15 cellular contexts compared by ENCODE assay signal in the genomic region with DNA sequence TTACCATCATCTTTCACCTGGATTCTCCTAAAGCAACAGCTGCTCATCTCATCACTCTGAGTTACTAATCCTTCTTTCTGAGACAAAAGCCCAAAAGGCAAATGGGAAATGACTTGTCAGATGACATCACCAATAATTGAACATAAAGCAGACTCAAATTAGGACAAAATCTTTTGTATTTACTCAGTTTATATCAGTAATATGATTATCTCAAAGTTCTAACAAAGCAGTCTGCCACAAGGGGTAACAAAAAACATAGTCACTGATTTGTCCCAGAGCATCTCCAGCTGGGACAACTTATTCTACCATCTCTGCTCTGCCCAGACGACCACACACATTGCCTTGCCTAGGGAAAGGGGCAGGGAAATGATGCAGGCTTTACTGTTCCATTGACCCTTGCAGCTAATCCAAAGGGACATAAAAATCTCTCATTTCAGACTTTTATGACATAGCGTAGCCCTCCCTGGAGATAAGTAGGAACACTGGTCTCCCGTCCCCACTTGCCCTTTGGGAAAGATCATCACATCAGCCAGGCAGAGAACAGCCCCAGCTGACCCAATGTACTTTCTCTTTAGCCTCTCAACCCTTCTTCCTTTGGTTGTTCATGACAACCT.
A peak's percentile ranks its signal among the peaks of the same experiment; 100 is the strongest.
DNase-seq lines count a peak whose midpoint lies in the region; ATAC-seq, FAIRE-seq and TF ChIP-seq lines count a peak whose summit lies in the region.
"Had no signal": no experiment of that assay in that cellular context is flagged by ENCODE, and none has a peak within 500 bp of the region (broad histone marks: within the 10 kb centered on the region; RNA-seq: fewer than 3 reads in every experiment).

No MANE protein-coding gene starts in this region.

- H2AFZ ChIP-seq in HepG2 (ENCODE audit: low read length), result no peak overlapping the region

- 21% methylated on average over 3 of the region's 3 CpGs for WGBS in HepG2 (ENCODE audit: low lambda C conversion rate)

- H3K9me3 ChIP-seq in BLaER1 treated with 17β-estradiol and CSF1 and Interleukin-3, amounts not matched to agents 10 nM and 100 nM (replicated peaks in 1 of 11), result peaks cover 13 to 24% (median 16%) of the 10 kb centered on the region in 11 experiments; a peak in 20 of 22 replicates
- no peaks in the 10 kb centered on the region for H3K9me3 ChIP-seq in CD4-positive, alpha-beta memory T cell (ENCODE audit: control insufficient read depth in 1 of 2, low read length in 2 of 2)
- H3K9me3 ChIP-seq in HepG2 (ENCODE audit: low read length) (no peaks in the 10 kb centered on the region; the same call in 1 of the 2 replicates), gastrocnemius medialis (no peaks in the 10 kb centered on the region)
- H3K9me3 ChIP-seq: left lung, thyroid gland had no signal

- no peaks in the 10 kb centered on the region for H3K79me2 ChIP-seq in HepG2 (ENCODE audit: insufficient read depth, low read length)

- no peaks in the 10 kb centered on the region for H3K27me3 ChIP-seq in BLaER1 treated with 17β-estradiol and CSF1 and Interleukin-3, amounts not matched to agents 10 nM and 100 nM
- no peaks in the 10 kb centered on the region for H3K27me3 ChIP-seq in CD4-positive, alpha-beta memory T cell (ENCODE audit: insufficient read depth, low read length)
- H3K27me3 ChIP-seq in HepG2 (ENCODE audit: control insufficient read depth in 1 of 2, insufficient read depth in 2 of 2, low read length in 2 of 2) (no peaks in the 10 kb centered on the region), gastrocnemius medialis (no peaks in the 10 kb centered on the region)
- H3K27me3 ChIP-seq: left lung, thyroid gland had no signal

- no peak for TF ChIP-seq EP300 in HepG2 (IDR thresholded peaks at IDR 0.05; ENCODE audit: low read depth in 2 of 2, low read length in 2 of 2)
- TF ChIP-seq EP300 in HepG2 (CRISPR knock-in tag; IDR thresholded peaks at IDR 0.05; ENCODE audit: borderline replicate concordance), result no peak

- BruUV-seq in HepG2 (replicated peaks; lab: Mats Ljungman, UMichigan), result no TSS peak

- CTCF ChIA-PET in CD4-positive, alpha-beta memory T cell (lab: Charles Lee; ENCODE audit: partially characterized antibody), result interaction anchor here (0.9 to 1.7 kb wide), 9 partner anchors 10 to 481 kb away, joined by 3 to 7 read pairs (median 3); no protein-coding TSS in a partner anchor
- CTCF ChIA-PET in activated CD8-positive, alpha-beta T cell treated with anti-CD3 and anti-CD28 coated beads for 36 hours (lab: Charles Lee), result interaction anchor here (0.7 to 1.2 kb wide), 4 partner anchors 14 to 217 kb away, joined by 3 to 4 read pairs (median 4); no protein-coding TSS in a partner anchor
- CTCF ChIA-PET in HepG2 (lab: Yijun Ruan, JAX; ENCODE audit: low intra/inter-chr PET ratio, low total read pairs), result no interaction called here

- TF ChIP-seq POLR2A in HepG2 (IDR thresholded peaks at IDR 0.05; ENCODE audit: insufficient read depth in 1 of 2, low read depth in 2 of 2, low read length in 2 of 2), result no peak
- TF ChIP-seq POLR2A in gastrocnemius medialis (IDR thresholded peaks at IDR 0.05), result no peak

- H3K4me1 Mint-ChIP-seq in CD4-positive, alpha-beta memory T cell, result peaks cover 30 to 53% (median 41%) of the 10 kb centered on the region in 4 donors
- peaks cover 58% of the 10 kb centered on the region for H3K4me1 Mint-ChIP-seq in activated CD8-positive, alpha-beta T cell treated with anti-CD3 and anti-CD28 coated beads for 36 hours (ENCODE audit: low read depth)

- in situ Hi-C loops in HepG2 (cut with HindIII; ENCODE audit: extremely low pct_ligation_motif_present, low pct_unique_long_range_greater_than_20kb), result no loop called here
- in situ Hi-C loops in gastrocnemius medialis (cut with MboI; ENCODE audit: low sequenced_read_pairs in 4 of 4), result no loop called here

- ATAC-seq in activated CD8-positive, alpha-beta T cell treated with anti-CD3 and anti-CD28 coated beads for 36 hours, result no peak
- ATAC-seq in HepG2 (no peak), gastrocnemius medialis (no peak), GM18867 (IDR thresholded peaks at IDR 0.05; ENCODE audit: unreplicated experiment) (no peak), HG02870 (IDR thresholded peaks at IDR 0.05; ENCODE audit: unreplicated experiment) (no peak)

- H3K27ac Mint-ChIP-seq in CD4-positive, alpha-beta memory T cell, result peak overlapping the region; percentile 74 to 95 (median 89)
- H3K27ac Mint-ChIP-seq in activated CD8-positive, alpha-beta T cell treated with anti-CD3 and anti-CD28 coated beads for 36 hours, result peak overlapping the region; percentile 84
- H3K27ac Mint-ChIP-seq: B cell had no signal

- no peak for TF ChIP-seq CTCF in activated CD8-positive, alpha-beta T cell treated with anti-CD3 and anti-CD28 coated beads for 36 hours (IDR thresholded peaks at IDR 0.05)
- TF ChIP-seq CTCF in HepG2 (CRISPR knock-in tag; IDR thresholded peaks at IDR 0.05) (no peak), gastrocnemius medialis (IDR thresholded peaks at IDR 0.05 in 4 of 5, conservative IDR thresholded peaks at IDR 0.05 in 1 of 5) (no peak)

- peak overlapping the region; percentile 5 to 72 (median 56); a peak in 13 of 22 replicates for H3K4me2 ChIP-seq in BLaER1 treated with 17β-estradiol and CSF1 and Interleukin-3, amounts not matched to agents 10 nM and 100 nM
- no peak overlapping the region for H3K4me2 ChIP-seq in HepG2 (ENCODE audit: low read depth, low read length)

- DNase-seq in CD4-positive, alpha-beta memory T cell, result no peak
- no peak for DNase-seq in activated CD8-positive, alpha-beta T cell treated with anti-CD3 and anti-CD28 coated beads for 36 hours
- DNase-seq in HepG2 (ENCODE audit: low spot score) (no peak), gastrocnemius medialis (no peak)
- DNase-seq: DMS53, left lung, NCI-H187 treated with DMSO at 0.1 percent for 48 hours, NCI-H446 treated with DMSO at 0.1 percent for 48 hours, small intestine, thyroid gland had no signal

- peaks cover 0 to 37% (median 30%) of the 10 kb centered on the region in 10 experiments for H3K4me1 ChIP-seq in BLaER1 treated with 17β-estradiol and CSF1 and Interleukin-3, amounts not matched to agents 10 nM and 100 nM
- H3K4me1 ChIP-seq in CD4-positive, alpha-beta memory T cell (ENCODE audit: insufficient read depth, low read length), result peaks cover 26% of the 10 kb centered on the region
- no peaks in the 10 kb centered on the region for H3K4me1 ChIP-seq in HepG2 (ENCODE audit: insufficient read depth, low read length)
- H3K4me1 ChIP-seq in gastrocnemius medialis, result no peaks in the 10 kb centered on the region
- H3K4me1 ChIP-seq: thyroid gland had no signal

- H3K36me3 Mint-ChIP-seq in CD4-positive, alpha-beta memory T cell, result peaks cover 0 to 2% of the 10 kb centered on the region in 2 donors
- H3K36me3 Mint-ChIP-seq in activated CD8-positive, alpha-beta T cell treated with anti-CD3 and anti-CD28 coated beads for 36 hours (ENCODE audit: low read depth), result no peaks in the 10 kb centered on the region

- peaks cover 0 to 2% (median 0%) of the 10 kb centered on the region in 8 donors for H3K9me3 Mint-ChIP-seq in CD4-positive, alpha-beta memory T cell
- peaks cover 7% of the 10 kb centered on the region for H3K9me3 Mint-ChIP-seq in activated CD8-positive, alpha-beta T cell treated with anti-CD3 and anti-CD28 coated beads for 36 hours

- peak overlapping the region in 8 of 11 experiments; percentile 8 to 78 (median 66); a peak in 10 of 22 replicates for H3K27ac ChIP-seq in BLaER1 treated with 17β-estradiol and CSF1 and Interleukin-3, amounts not matched to agents 10 nM and 100 nM
- peak overlapping the region; percentile 28 for H3K27ac ChIP-seq in CD4-positive, alpha-beta memory T cell (ENCODE audit: low read depth, low read length)
- H3K27ac ChIP-seq in HepG2 (ENCODE audit: extremely low read length, insufficient read depth, low read length) (no peak overlapping the region), gastrocnemius medialis (no peak overlapping the region)
- H3K27ac ChIP-seq: thyroid gland had no signal

- H3K4me3 Mint-ChIP-seq in CD4-positive, alpha-beta memory T cell, result peak overlapping the region in 5 of 8 donors; percentile 30 to 74 (median 55)
- H3K4me3 Mint-ChIP-seq in activated CD8-positive, alpha-beta T cell treated with anti-CD3 and anti-CD28 coated beads for 36 hours, result no peak overlapping the region
- H3K4me3 Mint-ChIP-seq: B cell had no signal

- H4K20me1 ChIP-seq in BLaER1 treated with 17β-estradiol and CSF1 and Interleukin-3, amounts not matched to agents 10 nM and 100 nM, result no peaks in the 10 kb centered on the region
- H4K20me1 ChIP-seq in HepG2 (ENCODE audit: insufficient read depth, low read length), result no peaks in the 10 kb centered on the region

- FAIRE-seq in HepG2 (lab: Jason Lieb, UNC), result no peak
- FAIRE-seq: astrocyte, small intestine had no signal

- H3K4me3 ChIP-seq in BLaER1 treated with 17β-estradiol and CSF1 and Interleukin-3, amounts not matched to agents 10 nM and 100 nM, result no peak overlapping the region
- H3K4me3 ChIP-seq in CD4-positive, alpha-beta memory T cell (ENCODE audit: low read length in 2 of 2), result no peak overlapping the region
- H3K4me3 ChIP-seq in HepG2 (replicated peaks in 1 of 3; ENCODE audit: insufficient read depth in 1 of 3, low read depth in 2 of 3, low read length in 3 of 3), result no peak overlapping the region
- H3K4me3 ChIP-seq in gastrocnemius medialis, result no peak overlapping the region
- H3K4me3 ChIP-seq: left lung, thyroid gland had no signal

- no peak overlapping the region for H3K9ac ChIP-seq in BLaER1 treated with 17β-estradiol and CSF1 and Interleukin-3, amounts not matched to agents 10 nM and 100 nM
- H3K9ac ChIP-seq in HepG2 (ENCODE audit: insufficient read depth, low read depth, low read length), result no peak overlapping the region

- intact Hi-C loops in CD4-positive, alpha-beta memory T cell (cut with micrococcal nuclease), result no loop called here
- intact Hi-C loops in activated CD8-positive, alpha-beta T cell treated with anti-CD3 and anti-CD28 coated beads for 36 hours (cut with micrococcal nuclease), result loop anchor here (10.0 kb wide), 1 partner anchor 45 kb away; no protein-coding TSS in a partner anchor
- intact Hi-C loops in HepG2 (cut with micrococcal nuclease; ENCODE audit: unreplicated experiment) (no loop called here), gastrocnemius medialis (cut with DNase I; ENCODE audit: low total_unique reads) (no loop called here)

- TF ChIP-seq RAD21 in HepG2 (CRISPR knock-in tag; IDR thresholded peaks at IDR 0.05), result no peak

- H3K27me3 Mint-ChIP-seq in CD4-positive, alpha-beta memory T cell, result no peaks in the 10 kb centered on the region
- H3K27me3 Mint-ChIP-seq in activated CD8-positive, alpha-beta T cell treated with anti-CD3 and anti-CD28 coated beads for 36 hours, result no peaks in the 10 kb centered on the region
- H3K27me3 Mint-ChIP-seq: B cell had no signal

- H3K36me3 ChIP-seq in BLaER1 treated with 17β-estradiol and CSF1 and Interleukin-3, amounts not matched to agents 10 nM and 100 nM, result no peaks in the 10 kb centered on the region
- no peaks in the 10 kb centered on the region for H3K36me3 ChIP-seq in CD4-positive, alpha-beta memory T cell (ENCODE audit: insufficient read depth, low read length)
- H3K36me3 ChIP-seq in HepG2 (replicated peaks in 1 of 2; ENCODE audit: control insufficient read depth in 1 of 2, insufficient read depth in 2 of 2, low read length in 2 of 2) (no peaks in the 10 kb centered on the region), gastrocnemius medialis (no peaks in the 10 kb centered on the region)
- H3K36me3 ChIP-seq: left lung, thyroid gland had no signal

- POLR2A ChIA-PET in CD4-positive, alpha-beta memory T cell (lab: Charles Lee; ENCODE audit: partially characterized antibody), result interaction anchor here (0.8 to 4.0 kb wide), 9 partner anchors 8 to 256 kb away, joined by 3 to 43 read pairs (median 4); a partner anchor contains a TSS
- POLR2A ChIA-PET in activated CD8-positive, alpha-beta T cell treated with anti-CD3 and anti-CD28 coated beads for 36 hours (lab: Charles Lee), result interaction anchor here (0.6 to 1.2 kb wide), 3 partner anchors 14 to 20 kb away, joined by 3 to 5 read pairs (median 3); no protein-coding TSS in a partner anchor
- POLR2A ChIA-PET in HepG2 (lab: Yijun Ruan, JAX), result no interaction called here

Comparison
In these comparisons a context has a peak if more than half of its experiments do, and no peak if none do; other contexts are left out.
1. H3K27ac ChIP-seq: peak in BLaER1 treated with 17β-estradiol and CSF1 and Interleukin-3, amounts not matched to agents 10 nM and 100 nM (8 of 11) and CD4-positive, alpha-beta memory T cell (single experiment); none in HepG2 (single experiment) and gastrocnemius medialis (0 of 4).